Comparison of ENCODE assay signal across 10 cellular contexts in the genomic region with DNA sequence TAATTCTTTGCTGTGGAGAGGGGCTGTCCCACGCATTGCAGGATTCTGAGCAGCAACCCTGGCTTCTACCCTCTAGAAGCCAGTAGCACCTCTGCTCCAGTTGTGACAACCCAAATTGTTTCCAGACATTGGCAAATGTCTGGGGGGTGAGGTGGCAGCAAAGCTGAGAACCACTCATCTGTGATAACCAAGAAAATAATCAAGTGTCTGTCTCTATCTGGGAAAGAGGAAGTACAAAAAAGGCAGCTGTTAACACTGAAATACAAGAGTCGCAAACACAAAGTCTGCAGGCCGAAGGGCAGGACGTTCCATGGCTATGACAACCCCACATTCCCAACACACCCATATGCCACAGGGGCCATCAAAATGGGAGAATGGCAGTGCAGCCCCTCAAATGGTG. TPM values are rescaled to one million over a fixed set of nuclear protein-coding genes. Genes with fewer than 3 reads are reported as not detected.
DNase-seq lines count a peak whose midpoint lies in the region; ATAC-seq and TF ChIP-seq lines count a peak whose summit lies in the region.
"Had no signal": no experiment of that assay in that cellular context is flagged by ENCODE, and none has a peak within 500 bp of the region (broad histone marks: within the 10 kb centered on the region; RNA-seq: fewer than 3 reads in every experiment).

No MANE protein-coding gene starts in this region.

- TF ChIP-seq CTCF in CD4-positive, alpha-beta T cell (IDR thresholded peaks at IDR 0.05) = no peak
- TF ChIP-seq CTCF in fibroblast of lung (conservative IDR thresholded peaks at IDR 0.05 in 1 of 2, IDR thresholded peaks at IDR 0.05 in 1 of 2; ENCODE audit: low read depth in 1 of 2, low read length in 2 of 2) (no peak), transverse colon (IDR thresholded peaks at IDR 0.05) (no peak)

- no peaks in the 10 kb centered on the region for H3K79me2 ChIP-seq in fibroblast of lung (ENCODE audit: control insufficient read depth, insufficient read depth, low read length)

- H3K4me2 ChIP-seq in fibroblast of lung (ENCODE audit: extremely low read depth, insufficient read depth, low read length) = peak overlapping the region; percentile 4

- no peaks in the 10 kb centered on the region for H3K36me3 Mint-ChIP-seq in CD4-positive, alpha-beta T cell (ENCODE audit: low read depth)
- H3K36me3 Mint-ChIP-seq: activated CD8-positive, alpha-beta memory T cell treated with anti-CD3 and anti-CD28 coated beads, Interleukin-2, amount 10 ng/mL, durations not matched to agents 7 days and 5 days had no signal

- no peak for TF ChIP-seq EP300 in transverse colon (IDR thresholded peaks at IDR 0.05; ENCODE audit: low read depth)

- in situ Hi-C loops in KBM-7 (cut with MboI; ENCODE audit: low pct_unique_long_range_greater_than_20kb, low sequenced_read_pairs) (no loop called here), transverse colon (cut with MboI; ENCODE audit: low pct_ligation_motif_present in 1 of 4, low pct_unique_long_range_greater_than_20kb in 1 of 4, low sequenced_read_pairs in 3 of 4) (no loop called here)

- H3K4me3 ChIP-seq in fibroblast of lung (replicated peaks in 1 of 4; ENCODE audit: control extremely low read depth in 1 of 4, insufficient read depth in 1 of 4, low read depth in 3 of 4, low read length in 4 of 4) = no peak overlapping the region
- H3K4me3 ChIP-seq in transverse colon = no peak overlapping the region

- no peak overlapping the region for H2AFZ ChIP-seq in fibroblast of lung (ENCODE audit: low read length)

- WGBS in transverse colon (ENCODE audit: low coverage in 1 of 2), 2 donors = 48 to 50% methylated on average over 4 of the region's 4 CpGs

- CTCF ChIA-PET in CD4-positive, alpha-beta T cell (lab: Charles Lee) = no interaction called here

- no peaks in the 10 kb centered on the region for H3K27me3 Mint-ChIP-seq in CD4-positive, alpha-beta T cell
- H3K27me3 Mint-ChIP-seq: activated CD8-positive, alpha-beta memory T cell treated with anti-CD3 and anti-CD28 coated beads, Interleukin-2, amount 10 ng/mL, durations not matched to agents 7 days and 5 days had no signal

- H3K27ac ChIP-seq in CD4-positive, alpha-beta T cell (ENCODE audit: low read depth, low read length) = no peak overlapping the region
- H3K27ac ChIP-seq in fibroblast of lung (ENCODE audit: insufficient read depth, low read length) (no peak overlapping the region), transverse colon (peak overlapping the region in 1 of 4 donors; percentile 34)

- no peaks in the 10 kb centered on the region for H3K9me3 ChIP-seq in CD4-positive, alpha-beta T cell (ENCODE audit: control insufficient read depth, low read length)
- H3K9me3 ChIP-seq in fibroblast of lung (ENCODE audit: control insufficient read depth, insufficient read depth, low read depth, low read length) = no peaks in the 10 kb centered on the region
- no peaks in the 10 kb centered on the region for H3K9me3 ChIP-seq in transverse colon

- no peak for DNase-seq in CD4-positive, alpha-beta T cell
- DNase-seq in KBM-7 (peak; percentile 73), fibroblast of lung (ENCODE audit: low read depth in 2 of 2) (no peak), NCI-H1105 treated with DMSO at 0.1 percent for 48 hours (lab: John Stamatoyannopoulos, UW) (no peak), transverse colon (no peak), NCI-H748 (lab: John Stamatoyannopoulos, UW; ENCODE audit: unreplicated experiment) (no peak)
- DNase-seq in stimulated activated CD4-positive, alpha-beta T cell treated with anti-CD3 and anti-CD28 coated beads, Interleukin-15, amount 100 ng/mL, for 24 hours = no peak
- DNase-seq: activated CD8-positive, alpha-beta memory T cell treated with anti-CD3 and anti-CD28 coated beads, Interleukin-2, amount 10 ng/mL, durations not matched to agents 7 days and 5 days; NCI-H774 had no signal

- POLR2A ChIA-PET in CD4-positive, alpha-beta T cell (lab: Charles Lee) = interaction anchor here (0.8 to 5.4 kb wide), 6 partner anchors 12 to 502 kb away, joined by 3 to 64 read pairs (median 3); a partner anchor contains a TSS

- no peak for TF ChIP-seq POLR2A in transverse colon (IDR thresholded peaks at IDR 0.05)

- intact Hi-C loops in CD4-positive, alpha-beta T cell (cut with DNase I, micrococcal nuclease) = no loop called here
- intact Hi-C loops in transverse colon (cut with DNase I; ENCODE audit: low total_unique reads) = no loop called here

- no peaks in the 10 kb centered on the region for H3K4me1 ChIP-seq in fibroblast of lung (ENCODE audit: control insufficient read depth, extremely low read depth, insufficient read depth, low read length)
- peaks cover 0 to 13% (median 5%) of the 10 kb centered on the region in 4 donors for H3K4me1 ChIP-seq in transverse colon

- no peaks in the 10 kb centered on the region for H3K36me3 ChIP-seq in fibroblast of lung (ENCODE audit: control insufficient read depth, insufficient read depth, low read length)
- H3K36me3 ChIP-seq in transverse colon = peaks cover 0 to 6% (median 0%) of the 10 kb centered on the region in 4 donors

- peak overlapping the region; percentile 98 for H3K27ac Mint-ChIP-seq in CD4-positive, alpha-beta T cell
- H3K27ac Mint-ChIP-seq: activated CD8-positive, alpha-beta memory T cell treated with anti-CD3 and anti-CD28 coated beads, Interleukin-2, amount 10 ng/mL, durations not matched to agents 7 days and 5 days had no signal

- no peaks in the 10 kb centered on the region for H3K27me3 ChIP-seq in CD4-positive, alpha-beta T cell (ENCODE audit: control insufficient read depth, insufficient read depth, low read length)
- no peaks in the 10 kb centered on the region for H3K27me3 ChIP-seq in fibroblast of lung (ENCODE audit: control insufficient read depth, insufficient read depth, low read length)
- no peaks in the 10 kb centered on the region for H3K27me3 ChIP-seq in transverse colon

- H3K9me3 Mint-ChIP-seq in CD4-positive, alpha-beta T cell = no peaks in the 10 kb centered on the region

- H3K4me3 Mint-ChIP-seq in CD4-positive, alpha-beta T cell = peak overlapping the region; percentile 23
- H3K4me3 Mint-ChIP-seq: activated CD8-positive, alpha-beta memory T cell treated with anti-CD3 and anti-CD28 coated beads, Interleukin-2, amount 10 ng/mL, durations not matched to agents 7 days and 5 days had no signal

- no peak overlapping the region for H3K9ac ChIP-seq in fibroblast of lung (ENCODE audit: insufficient read depth, low read length)

- ATAC-seq in CD4-positive, alpha-beta T cell (ENCODE audit: poor library complexity) = no peak
- ATAC-seq in GM19328 (IDR thresholded peaks at IDR 0.05; ENCODE audit: unreplicated experiment) = peak; percentile 35
- ATAC-seq: activated CD8-positive, alpha-beta memory T cell treated with anti-CD3 and anti-CD28 coated beads, Interleukin-2, amount 10 ng/mL, durations not matched to agents 7 days and 5 days had no signal

- H3K4me1 Mint-ChIP-seq in CD4-positive, alpha-beta T cell (ENCODE audit: low read depth) = peaks cover 49% of the 10 kb centered on the region

- no peaks in the 10 kb centered on the region for H4K20me1 ChIP-seq in fibroblast of lung (ENCODE audit: control insufficient read depth, extremely low read depth, insufficient read depth, low read length)

RNA-seq across cellular contexts. Expression of a gene that starts 42.2 kb away (rescaled TPM):
- 10 to 100 TPM; 79.6 to 80.3 TPM for total RNA-seq in CD4-positive, alpha-beta T cell
- 40.3 and 52.2 TPM in 2 replicates for total RNA-seq in fibroblast of lung
- 27.4 and 44.0 TPM in 2 replicates for polyA plus RNA-seq in fibroblast of lung
- polyA plus RNA-seq in fibroblast of lung (2012) = 25.8 and 33.4 TPM in 2 replicates
- 14.9 and 20.5 TPM in 2 replicates for polyA minus RNA-seq in fibroblast of lung (ENCODE audit: low replicate concordance)
- 10 to 100 TPM in 2 of 4 donors, 1 to 10 TPM in 1, under 1 TPM in 1; 0.60 to 12.7 (median 7.8) TPM for total RNA-seq in transverse colon
